9 cellular contexts compared by ENCODE assay signal in the genomic region with DNA sequence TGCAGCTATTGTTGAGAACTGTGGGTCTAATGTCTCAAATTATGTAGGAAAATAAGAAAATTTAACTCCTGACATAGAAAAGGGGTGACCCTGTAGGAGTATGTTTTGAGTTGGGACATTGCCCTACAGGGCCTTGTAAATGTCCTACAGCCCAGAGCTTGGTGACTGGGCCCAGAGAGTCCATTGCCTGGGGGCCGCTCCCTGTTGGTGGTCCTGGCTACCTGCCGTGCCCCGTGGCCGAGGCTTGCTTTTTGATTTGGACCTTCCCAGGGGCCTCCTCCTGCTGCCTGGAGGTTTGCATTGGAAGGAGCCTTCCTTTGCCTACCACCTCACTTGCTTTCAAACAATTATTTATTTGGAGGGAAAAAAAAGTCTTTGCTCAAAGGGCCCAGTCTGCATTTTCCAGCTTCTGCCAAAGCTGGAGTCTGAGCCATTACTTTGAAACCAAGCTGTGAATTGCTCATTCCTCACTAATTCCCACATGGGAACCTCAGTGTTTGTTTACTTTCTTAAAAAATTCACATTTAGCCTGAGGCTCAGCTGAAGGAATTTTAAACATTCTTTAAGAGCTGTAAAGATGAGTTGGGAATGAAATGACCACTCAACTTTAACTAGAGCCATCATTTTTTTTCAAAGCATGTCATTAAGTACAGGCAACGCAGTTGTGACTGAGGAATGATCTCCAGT.
"Had no signal": no experiment of that assay in that cellular context is flagged by ENCODE, and none has a peak within 500 bp of the region (broad histone marks: within the 10 kb centered on the region; RNA-seq: fewer than 3 reads in every experiment).

No MANE protein-coding gene starts in this region.

- H3K4me3 Mint-ChIP-seq: activated naive CD4-positive, alpha-beta T cell treated with anti-CD3 and anti-CD28 coated beads for 36 hours; activated naive CD8-positive, alpha-beta T cell treated with anti-CD3 and anti-CD28 coated beads, Interleukin-2, amount 50 U/mL, for 24 hours had no signal

- H3K27me3 ChIP-seq: tibial nerve had no signal

- H3K27ac ChIP-seq: breast epithelium, tibial nerve had no signal

- H3K36me3 ChIP-seq: breast epithelium, tibial nerve had no signal

- DNase-seq: activated naive CD4-positive, alpha-beta T cell treated with anti-CD3 and anti-CD28 coated beads for 36 hours; activated naive CD8-positive, alpha-beta T cell treated with anti-CD3 and anti-CD28 coated beads, Interleukin-2, amount 50 U/mL, for 24 hours; aorta; stimulated activated CD4-positive, alpha-beta T cell treated with anti-CD3 and anti-CD28 coated beads, Interleukin-2, amount 100 ng/mL, for 48 hours; stimulated activated naive CD4-positive, alpha-beta T cell; SW 1271 had no signal

- H3K4me1 ChIP-seq: breast epithelium, tibial nerve had no signal

- H3K9me3 Mint-ChIP-seq: activated naive CD4-positive, alpha-beta T cell treated with anti-CD3 and anti-CD28 coated beads for 36 hours; activated naive CD8-positive, alpha-beta T cell treated with anti-CD3 and anti-CD28 coated beads, Interleukin-2, amount 50 U/mL, for 24 hours had no signal

- H3K27me3 Mint-ChIP-seq: activated naive CD8-positive, alpha-beta T cell treated with anti-CD3 and anti-CD28 coated beads, Interleukin-2, amount 50 U/mL, for 24 hours had no signal

- ATAC-seq: activated naive CD8-positive, alpha-beta T cell treated with anti-CD3 and anti-CD28 coated beads, Interleukin-2, amount 50 U/mL, for 24 hours; left lobe of liver had no signal

- H3K27ac Mint-ChIP-seq: activated naive CD4-positive, alpha-beta T cell treated with anti-CD3 and anti-CD28 coated beads for 36 hours; activated naive CD8-positive, alpha-beta T cell treated with anti-CD3 and anti-CD28 coated beads, Interleukin-2, amount 50 U/mL, for 24 hours had no signal

- H3K4me3 ChIP-seq: breast epithelium, tibial nerve had no signal

- H3K4me1 Mint-ChIP-seq: activated naive CD8-positive, alpha-beta T cell treated with anti-CD3 and anti-CD28 coated beads, Interleukin-2, amount 50 U/mL, for 24 hours had no signal

- H3K9me3 ChIP-seq: breast epithelium had no signal
